Comparison of ENCODE assay signal across 8 cellular contexts in genomic region chr11:7034019-7034418, GRCh38. TPM values are rescaled to one million over a fixed set of nuclear protein-coding genes. Genes with fewer than 3 reads are reported as not detected.
"Had no signal": no experiment of that assay in that cellular context is flagged by ENCODE, and none has a peak within 500 bp of the region (broad histone marks: within the 10 kb centered on the region; RNA-seq: fewer than 3 reads in every experiment).

No MANE protein-coding gene starts in this region.

- FAIRE-seq: G401.6, GM12878, GM12891, GM18507, GM19239 had no signal

- DNase-seq: GDM1, GF-D8 had no signal

- ATAC-seq: GM12878 had no signal

- H3K4me3 ChIP-seq: GM12878 had no signal

RNA-seq across cellular contexts. Expression of gene ZNF214, which starts 13.9 kb away (rescaled TPM):
- polyA plus RNA-seq: GM12878 had no signal

RNA-seq across cellular contexts. Expression of gene RBMXL2, which starts 54.8 kb away (rescaled TPM):
- total RNA-seq: G401, GM12878 had no signal
- polyA plus RNA-seq: GM12878 had no signal
